14 cellular contexts compared by ENCODE assay signal in the genomic region with DNA sequence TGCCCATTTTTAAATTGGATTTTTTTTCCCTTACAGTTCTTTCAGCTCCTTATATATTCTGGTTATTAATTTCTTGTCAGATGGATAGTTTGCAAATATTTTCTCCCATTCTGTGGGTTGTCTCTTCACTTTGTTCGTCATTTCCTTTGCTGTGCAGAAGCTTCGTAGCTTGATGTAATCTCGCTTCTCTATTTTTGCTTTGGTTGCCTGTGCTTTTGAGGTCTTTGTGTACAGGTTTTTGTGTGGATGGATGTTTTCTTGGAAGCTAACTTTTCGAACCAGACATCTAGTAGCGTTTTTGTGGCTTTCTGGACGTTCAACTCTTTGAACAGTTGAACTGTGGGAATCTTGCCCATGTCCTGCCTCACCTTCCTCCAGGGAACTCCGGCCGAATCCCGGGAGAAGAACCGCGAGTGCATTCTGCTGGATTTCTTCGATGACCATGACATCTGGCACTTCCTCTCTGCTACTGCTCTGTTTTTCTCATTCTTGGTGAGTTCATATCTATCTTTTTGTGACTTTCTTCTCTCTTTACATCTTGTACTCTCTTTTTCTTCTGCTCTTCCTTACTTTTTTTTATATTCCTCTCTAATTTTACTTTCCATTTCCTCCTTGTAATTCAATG.
A peak's percentile ranks its signal among the peaks of the same experiment; 100 is the strongest.
DNase-seq lines count a peak whose midpoint lies in the region; ATAC-seq, FAIRE-seq and TF ChIP-seq lines count a peak whose summit lies in the region.
"Had no signal": no experiment of that assay in that cellular context is flagged by ENCODE, and none has a peak within 500 bp of the region (broad histone marks: within the 10 kb centered on the region; RNA-seq: fewer than 3 reads in every experiment).

No MANE protein-coding gene starts in this region.

- intact Hi-C loops in GM12878 (cut with micrococcal nuclease; ENCODE audit: unreplicated experiment): loop anchor here (2.0 kb wide), 1 partner anchor 131 kb away; no protein-coding TSS in a partner anchor

- H3K4me1 Mint-ChIP-seq in T-helper 2 cell treated with Interferon-gamma antibody and Interleukin-4, amounts not matched to agents 5 μg/mL and 100 μg/mL, for 36 hours (ENCODE audit: low read depth): peaks cover 7% of the 10 kb centered on the region

- DNase-seq in T-helper 2 cell treated with Interferon-gamma antibody and Interleukin-4, amounts not matched to agents 5 μg/mL and 100 μg/mL, for 36 hours (ENCODE audit: low spot score): no peak
- DNase-seq in T-helper 2 cell: no peak
- DNase-seq in Karpas-422: no peak
- DNase-seq in GM12878 (ENCODE audit: low read depth, low spot score): no peak
- peak; percentile 62 for DNase-seq in pons (ENCODE audit: low spot score)
- DNase-seq: activated CD8-positive, alpha-beta T cell treated with anti-CD3 and anti-CD28 coated beads, Interleukin-2, amount 10 ng/mL, durations not matched to agents 7 days and 5 days; Caco-2; NCI-H1048; PC-3 had no signal

- H3K36me3 ChIP-seq in Karpas-422 (ENCODE audit: insufficient read depth, low read length) (no peaks in the 10 kb centered on the region), GM12878 (ENCODE audit: control insufficient read depth in 2 of 2, insufficient read depth in 2 of 2, low read length in 1 of 2) (peaks cover 20 to 33% of the 10 kb centered on the region in 2 experiments; a peak in 3 of 4 replicates)
- H3K36me3 ChIP-seq: tibial nerve had no signal

- H3K9me3 Mint-ChIP-seq in T-helper 2 cell treated with Interferon-gamma antibody and Interleukin-4, amounts not matched to agents 5 μg/mL and 100 μg/mL, for 36 hours: no peaks in the 10 kb centered on the region

- in situ Hi-C loops in GM12878 (cut with MboI): no loop called here

- H3K4me2 ChIP-seq in Karpas-422 (ENCODE audit: low read depth, low read length, poor library complexity, severe bottlenecking) (peak overlapping the region; percentile 60), GM12878 (ENCODE audit: control insufficient read depth, insufficient read depth) (no peak overlapping the region)

- TF ChIP-seq POLR2A in GM12878 (IDR thresholded peaks at IDR 0.05; ENCODE audit: low read depth, low read length): no peak

- H3K4me1 ChIP-seq in Karpas-422 (ENCODE audit: low read length) (peaks cover 22% of the 10 kb centered on the region), GM12878 (ENCODE audit: control insufficient read depth, insufficient read depth, low read length) (peaks cover 6% of the 10 kb centered on the region)

- SMC1A ChIA-PET in GM12878 (lab: Charles Lee; ENCODE audit: uncharacterized antibody, unreplicated experiment): no interaction called here

- POLR2A ChIA-PET in GM12878 (lab: Charles Lee): no interaction called here

- H2AFZ ChIP-seq in Karpas-422 (ENCODE audit: low read length) (no peak overlapping the region), GM12878 (ENCODE audit: control insufficient read depth, low read depth, low read length) (no peak overlapping the region)

- no TSS peak for BruUV-seq in GM12878 (replicated peaks; lab: Mats Ljungman, UMichigan)

- H3K27ac Mint-ChIP-seq in T-helper 2 cell treated with Interferon-gamma antibody and Interleukin-4, amounts not matched to agents 5 μg/mL and 100 μg/mL, for 36 hours: peak overlapping the region; percentile 5

- H3K27ac ChIP-seq in Karpas-422 (ENCODE audit: low read length) (no peak overlapping the region), GM12878 (ENCODE audit: control insufficient read depth, insufficient read depth) (no peak overlapping the region)

- no peaks in the 10 kb centered on the region for H3K27me3 Mint-ChIP-seq in T-helper 2 cell treated with Interferon-gamma antibody and Interleukin-4, amounts not matched to agents 5 μg/mL and 100 μg/mL, for 36 hours (ENCODE audit: low read depth)

- no peak for ATAC-seq in GM12878
- no peak for ATAC-seq in GM18519 (IDR thresholded peaks at IDR 0.05; ENCODE audit: low FRiP score, unreplicated experiment)
- ATAC-seq in HG02852 (IDR thresholded peaks at IDR 0.05; ENCODE audit: unreplicated experiment): no peak
- no peak for ATAC-seq in GM18511 (IDR thresholded peaks at IDR 0.05; ENCODE audit: unreplicated experiment)
- ATAC-seq: activated CD8-positive, alpha-beta T cell treated with anti-CD3 and anti-CD28 coated beads, Interleukin-2, amount 10 ng/mL, durations not matched to agents 7 days and 5 days had no signal

- TF ChIP-seq RAD21 in GM12878 (IDR thresholded peaks at IDR 0.05; ENCODE audit: insufficient read depth, low read depth, low read length): no peak

- H4K20me1 ChIP-seq in Karpas-422 (ENCODE audit: insufficient read depth, low read depth, low read length) (no peaks in the 10 kb centered on the region), GM12878 (ENCODE audit: control insufficient read depth, insufficient read depth) (no peaks in the 10 kb centered on the region)

- H3K9ac ChIP-seq in Karpas-422 (ENCODE audit: low read length): peak overlapping the region; percentile 1; the same call in 1 of the 2 replicates
- H3K9ac ChIP-seq in GM12878 (ENCODE audit: control insufficient read depth, insufficient read depth, low read length): no peak overlapping the region

- FAIRE-seq in GM12878 (lab: Jason Lieb, UNC): no peak
- FAIRE-seq: A204.1 had no signal

- RAD21 ChIA-PET in GM12878 (lab: Charles Lee; ENCODE audit: unreplicated experiment): no interaction called here

- no peak for TF ChIP-seq EP300 in GM12878 (IDR thresholded peaks at IDR 0.05; ENCODE audit: borderline replicate concordance in 1 of 2, control insufficient read depth in 1 of 2, low read depth in 2 of 2, low read length in 2 of 2)

- H3K4me3 ChIP-seq in Karpas-422 (ENCODE audit: low read length): no peak overlapping the region; the same call in 1 of the 2 replicates
- H3K4me3 ChIP-seq in GM12878: no peak overlapping the region

- no peaks in the 10 kb centered on the region for H3K27me3 ChIP-seq in Karpas-422 (ENCODE audit: low read length)
- no peaks in the 10 kb centered on the region for H3K27me3 ChIP-seq in GM12878 (replicated peaks in 1 of 2; ENCODE audit: control insufficient read depth in 2 of 2, insufficient read depth in 2 of 2, low read length in 1 of 2)
- H3K27me3 ChIP-seq: tibial nerve had no signal

- 83% methylated on average over 12 of the region's 12 CpGs for WGBS in GM12878 (ENCODE audit: insufficient coverage, insufficient replicate concordance, low lambda C conversion rate, missing lambda C conversion rate)

- CTCF ChIA-PET in GM12878 (lab: Yijun Ruan, JAX): no interaction called here

- no peak for TF ChIP-seq CTCF in GM12878 (IDR thresholded peaks at IDR 0.05 in 2 of 3, conservative IDR thresholded peaks at IDR 0.05 in 1 of 3; ENCODE audit: control insufficient read depth in 2 of 3, extremely low read depth in 1 of 3, insufficient read depth in 1 of 3, low read depth in 3 of 3, low read length in 3 of 3)

- peaks cover 27% of the 10 kb centered on the region for H3K36me3 Mint-ChIP-seq in T-helper 2 cell treated with Interferon-gamma antibody and Interleukin-4, amounts not matched to agents 5 μg/mL and 100 μg/mL, for 36 hours (ENCODE audit: low read depth)

- no peaks in the 10 kb centered on the region for H3K9me2 ChIP-seq in Karpas-422 (replicated peaks; ENCODE audit: insufficient read depth, low read length)

- H3K4me3 Mint-ChIP-seq in T-helper 2 cell treated with Interferon-gamma antibody and Interleukin-4, amounts not matched to agents 5 μg/mL and 100 μg/mL, for 36 hours: no peak overlapping the region
- H3K4me3 Mint-ChIP-seq: activated CD8-positive, alpha-beta T cell treated with anti-CD3 and anti-CD28 coated beads, Interleukin-2, amount 10 ng/mL, durations not matched to agents 7 days and 5 days had no signal

- no peaks in the 10 kb centered on the region for H3K79me2 ChIP-seq in Karpas-422 (ENCODE audit: low read length)
- no peaks in the 10 kb centered on the region for H3K79me2 ChIP-seq in GM12878 (ENCODE audit: control insufficient read depth, insufficient read depth, low read length)

- H3K9me3 ChIP-seq in Karpas-422 (ENCODE audit: low read length) (no peaks in the 10 kb centered on the region), GM12878 (replicated peaks; ENCODE audit: control insufficient read depth, insufficient read depth, low read length) (no peaks in the 10 kb centered on the region)
- H3K9me3 ChIP-seq: Caco-2, tibial nerve had no signal

TF ChIP-seq in GM12878, 131 proteins besides CTCF, POLR2A, EP300 and RAD21 (continues in another document):
- TF ChIP-seq SPI1 (IDR thresholded peaks at IDR 0.05; ENCODE audit: borderline replicate concordance, insufficient read depth, low read depth, low read length) (0 out of 2 replicates have a peak, but pooled peaks have one; percentile 9), SRF (IDR thresholded peaks at IDR 0.05; ENCODE audit: low read depth in 2 of 2, low read length in 2 of 2) (no peak)
- TF ChIP-seq, protein P1, sequence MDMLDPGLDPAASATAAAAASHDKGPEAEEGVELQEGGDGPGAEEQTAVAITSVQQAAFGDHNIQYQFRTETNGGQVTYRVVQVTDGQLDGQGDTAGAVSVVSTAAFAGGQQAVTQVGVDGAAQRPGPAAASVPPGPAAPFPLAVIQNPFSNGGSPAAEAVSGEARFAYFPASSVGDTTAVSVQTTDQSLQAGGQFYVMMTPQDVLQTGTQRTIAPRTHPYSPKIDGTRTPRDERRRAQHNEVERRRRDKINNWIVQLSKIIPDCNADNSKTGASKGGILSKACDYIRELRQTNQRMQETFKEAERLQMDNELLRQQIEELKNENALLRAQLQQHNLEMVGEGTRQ (IDR thresholded peaks at IDR 0.05; ENCODE audit: borderline replicate concordance, low read depth, low read length): no peak
